Comparison of ENCODE assay signal across 9 cellular contexts in the genomic region with DNA sequence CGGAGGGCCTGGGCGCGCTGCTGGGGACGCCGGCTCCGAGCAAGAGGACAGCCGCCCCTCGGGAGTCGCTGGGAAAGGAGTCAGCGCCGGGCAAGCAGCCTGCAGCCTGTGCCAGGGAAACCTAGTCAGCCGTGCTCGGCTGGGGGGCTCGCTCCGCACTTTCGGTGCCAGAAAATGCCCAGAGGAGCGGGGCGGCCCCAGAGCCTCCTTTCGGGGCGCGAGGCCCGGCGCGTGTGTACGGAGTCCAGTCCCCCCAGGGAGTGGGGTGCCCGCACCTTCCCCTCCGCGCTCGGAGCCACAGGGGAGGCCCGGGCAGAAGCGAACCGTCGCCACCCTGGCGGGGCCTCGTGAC.
A peak's percentile ranks its signal among the peaks of the same experiment; 100 is the strongest.
DNase-seq lines count a peak whose midpoint lies in the region; ATAC-seq lines count a peak whose summit lies in the region.
"Had no signal": no experiment of that assay in that cellular context is flagged by ENCODE, and none has a peak within 500 bp of the region (broad histone marks: within the 10 kb centered on the region; RNA-seq: fewer than 3 reads in every experiment).

No MANE protein-coding gene starts in this region.

- no peaks in the 10 kb centered on the region for H3K9me3 ChIP-seq in iPS-18c (ENCODE audit: control insufficient read depth, insufficient read depth, low read length)

- H3K9me3 Mint-ChIP-seq in activated naive CD8-positive, alpha-beta T cell treated with anti-CD3 and anti-CD28 coated beads for 36 hours: peaks cover 2% of the 10 kb centered on the region

- H3K27ac Mint-ChIP-seq in activated naive CD8-positive, alpha-beta T cell treated with anti-CD3 and anti-CD28 coated beads for 36 hours: no peak overlapping the region

- ATAC-seq in HG03108 (IDR thresholded peaks at IDR 0.05; ENCODE audit: unreplicated experiment): peak; percentile 12
- no peak for ATAC-seq in HG03135 (IDR thresholded peaks at IDR 0.05; ENCODE audit: unreplicated experiment)

- no peaks in the 10 kb centered on the region for H3K36me3 Mint-ChIP-seq in activated naive CD8-positive, alpha-beta T cell treated with anti-CD3 and anti-CD28 coated beads for 36 hours

- DNase-seq in NCI-H1417 (lab: John Stamatoyannopoulos, UW): peak in 2 of 3 experiments; percentile 32 to 69
- no peak for DNase-seq in NCI-H1417 treated with DMSO at 0.1 percent for 48 hours (lab: John Stamatoyannopoulos, UW)
- DNase-seq in activated naive CD8-positive, alpha-beta T cell treated with anti-CD3 and anti-CD28 coated beads for 36 hours: no peak
- DNase-seq in cerebellar nuclear complex (lab: John Stamatoyannopoulos, UW): no peak

- peak overlapping the region; percentile 90 for H3K4me3 Mint-ChIP-seq in activated naive CD8-positive, alpha-beta T cell treated with anti-CD3 and anti-CD28 coated beads for 36 hours

- H3K4me3 ChIP-seq in iPS-18c (ENCODE audit: insufficient read depth, low read depth, low read length) (peak overlapping the region; percentile 58), skin epidermis (peak overlapping the region; percentile 49 to 62 (median 54))

- H3K27me3 Mint-ChIP-seq in activated naive CD8-positive, alpha-beta T cell treated with anti-CD3 and anti-CD28 coated beads for 36 hours: no peaks in the 10 kb centered on the region

- H3K27ac ChIP-seq in skin epidermis: peak overlapping the region in 19 of 21 experiments; percentile 1 to 84 (median 65)
- H3K27ac ChIP-seq: C4-2B had no signal

- H3K4me1 Mint-ChIP-seq in activated naive CD8-positive, alpha-beta T cell treated with anti-CD3 and anti-CD28 coated beads for 36 hours: peaks cover 29% of the 10 kb centered on the region

Comparison
In these comparisons a context has a peak if more than half of its experiments do, and no peak if none do; other contexts are left out.
1. DNase-seq: peak in NCI-H1417 (2 of 3); none in NCI-H1417 treated with DMSO at 0.1 percent for 48 hours (single experiment), activated naive CD8-positive, alpha-beta T cell treated with anti-CD3 and anti-CD28 coated beads for 36 hours (single experiment) and cerebellar nuclear complex (0 of 2).